8 cellular contexts compared by ENCODE assay signal in the genomic region with DNA sequence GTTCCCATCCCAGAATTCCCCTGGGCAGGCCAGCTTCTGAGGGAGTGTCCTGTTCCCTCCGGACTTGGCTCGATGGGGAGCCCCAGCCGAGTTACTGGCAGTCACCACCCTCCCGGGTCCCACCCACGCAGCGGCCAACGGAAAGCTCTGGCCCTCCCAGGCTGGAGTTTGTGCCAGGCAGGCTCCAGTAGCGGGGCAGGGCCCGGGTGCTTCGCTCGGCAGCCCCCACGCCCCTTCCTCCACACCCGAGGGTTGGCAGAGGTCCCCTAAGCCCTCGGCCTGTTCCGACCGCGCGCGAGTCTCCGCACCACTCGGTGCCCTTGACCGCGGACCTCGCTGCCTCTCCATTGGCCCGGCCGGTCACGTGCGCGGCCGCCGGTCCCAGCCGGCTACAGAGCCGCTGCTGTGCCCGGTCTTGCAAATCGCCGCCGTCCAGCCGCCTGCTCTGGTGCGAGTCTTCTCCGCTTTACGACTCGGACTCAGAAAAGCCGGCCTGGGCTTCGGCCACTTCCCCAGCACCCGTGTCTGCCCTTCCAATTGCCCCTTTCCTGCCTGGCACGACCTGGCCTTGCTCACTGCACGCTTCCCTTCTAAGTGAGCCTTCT. TPM values are rescaled to one million over a fixed set of nuclear protein-coding genes. Genes with fewer than 3 reads are reported as not detected.
A peak's percentile ranks its signal among the peaks of the same experiment; 100 is the strongest.
DNase-seq lines count a peak whose midpoint lies in the region; ATAC-seq, FAIRE-seq and TF ChIP-seq lines count a peak whose summit lies in the region.

No MANE protein-coding gene starts in this region.

- ATAC-seq in GM21717 (IDR thresholded peaks at IDR 0.05; ENCODE audit: unreplicated experiment) = peak; percentile 33
- peak; percentile 90 to 96 (median 91) for ATAC-seq in psoas muscle

- H3K4me1 ChIP-seq in hepatocyte (ENCODE audit: insufficient read depth) (no peaks in the 10 kb centered on the region), psoas muscle (no peaks in the 10 kb centered on the region)

- H3K9me2 ChIP-seq in hepatocyte (replicated peaks; ENCODE audit: insufficient read depth) = no peaks in the 10 kb centered on the region

- peak; percentile 74 for DNase-seq in GM03348 (ENCODE audit: low spot score)
- peak; percentile 43 for DNase-seq in NCI-H1105 (lab: John Stamatoyannopoulos, UW)
- peak; percentile 62 for DNase-seq in astrocyte of the hippocampus (ENCODE audit: low read depth, low spot score)
- DNase-seq in hepatocyte (ENCODE audit: low spot score) = peak; percentile 73
- peak; percentile 70 to 83 for DNase-seq in psoas muscle
- DNase-seq in DMS114 treated with DMSO at 0.1 percent for 48 hours (lab: John Stamatoyannopoulos, UW; ENCODE audit: unreplicated experiment) = no peak
- DNase-seq in D721Med (ENCODE audit: insufficient read length, low spot score) = no peak

- WGBS in hepatocyte (ENCODE audit: low lambda C conversion rate, missing lambda C conversion rate) = 56% methylated on average over 46 of the region's 47 CpGs
- WGBS in psoas muscle, 3 donors = 1 to 28% (median 4%) methylated on average over 7 to 47 of the region's 47 CpGs

- H3K27ac ChIP-seq in hepatocyte = peak overlapping the region; percentile 58
- peak overlapping the region; percentile 79 for H3K27ac ChIP-seq in psoas muscle

- H3K4me3 ChIP-seq in hepatocyte (no peak overlapping the region), psoas muscle (peak overlapping the region; percentile 60)

- no peaks in the 10 kb centered on the region for H4K20me1 ChIP-seq in hepatocyte (ENCODE audit: insufficient read depth, poor library complexity, severe bottlenecking)

- H2AFZ ChIP-seq in hepatocyte = peak overlapping the region; percentile 67

- H3K27me3 ChIP-seq in hepatocyte (no peaks in the 10 kb centered on the region), psoas muscle (ENCODE audit: insufficient read depth in 3 of 3, low read length in 2 of 3) (no peaks in the 10 kb centered on the region)

- H3K9me3 ChIP-seq in hepatocyte (ENCODE audit: low read depth) = no peaks in the 10 kb centered on the region
- H3K9me3 ChIP-seq in psoas muscle = no peaks in the 10 kb centered on the region

- no peaks in the 10 kb centered on the region for H3K36me3 ChIP-seq in hepatocyte (replicated peaks; ENCODE audit: insufficient read depth, low read depth)
- no peaks in the 10 kb centered on the region for H3K36me3 ChIP-seq in psoas muscle (ENCODE audit: insufficient read depth in 1 of 2, low read depth in 1 of 2)

- TF ChIP-seq CTCF in hepatocyte (IDR thresholded peaks at IDR 0.05; ENCODE audit: poor library complexity) = no peak
- TF ChIP-seq CTCF in psoas muscle (IDR thresholded peaks at IDR 0.05) = no peak
- no peak for TF ChIP-seq CTCF in D721Med (IDR thresholded peaks at IDR 0.05; ENCODE audit: insufficient read depth, missing control alignments)

- peak overlapping the region; percentile 76 for H3K4me2 ChIP-seq in hepatocyte

- no peak for FAIRE-seq in D721Med (lab: Jason Lieb, UNC)

- intact Hi-C loops in psoas muscle (cut with DNase I) = no loop called here

- H3K79me2 ChIP-seq in hepatocyte = no peaks in the 10 kb centered on the region

RNA-seq across cellular contexts. Expression of a gene that starts 20.8 kb away (rescaled TPM):
- total RNA-seq in hepatocyte (15.4 and 26.9 TPM in 2 replicates), psoas muscle (10 to 100 TPM in 3 of 4 donors, 1 to 10 TPM in 1; 9.6 to 17.4 (median 15.2) TPM)
- polyA plus RNA-seq in hepatocyte (8.7 and 9.8 TPM in 2 replicates), psoas muscle (10 to 100 TPM in 1 of 3 donors, 1 to 10 TPM in 2; 4.9 to 15.2 (median 6.5) TPM)

Comparison
In these comparisons a context has a peak if more than half of its experiments do, and no peak if none do; other contexts are left out.
1. DNase-seq: peak in GM03348 (single experiment), NCI-H1105 (single experiment), astrocyte of the hippocampus (single experiment), hepatocyte (single experiment) and psoas muscle (2 of 2); none in DMS114 treated with DMSO at 0.1 percent for 48 hours (single experiment) and D721Med (single experiment).